ENCODE assay signal across 6 cellular contexts in the genomic region with DNA sequence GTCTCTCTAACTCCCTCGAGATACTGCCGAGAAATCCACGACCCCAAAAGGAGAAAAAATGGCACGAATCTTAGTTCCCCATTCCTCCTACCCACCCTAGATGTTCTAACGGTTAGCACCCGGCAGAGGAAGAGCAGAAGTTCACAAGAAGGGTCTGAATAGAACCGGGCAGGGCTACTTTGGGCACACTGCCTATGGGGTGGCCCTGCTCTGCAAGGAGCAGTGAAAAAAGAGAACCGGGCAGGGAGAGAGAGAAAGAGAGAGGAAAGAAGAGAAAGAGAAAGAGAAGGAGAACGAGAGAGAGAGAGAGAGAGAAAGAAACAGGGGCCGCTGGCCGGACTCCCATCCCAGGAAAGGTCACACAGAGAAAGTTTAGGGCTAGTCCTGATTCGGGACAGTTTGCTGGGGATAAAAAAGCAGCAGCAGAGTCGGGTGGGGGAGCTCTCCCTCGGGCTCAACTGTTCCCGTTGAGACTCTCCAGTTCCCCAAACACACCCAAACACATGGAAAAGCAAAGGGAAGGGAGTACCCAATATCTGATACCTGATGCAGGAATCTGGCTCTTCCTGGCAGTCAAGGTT. TPM values are rescaled to one million over a fixed set of nuclear protein-coding genes. Genes with fewer than 3 reads are reported as not detected.
DNase-seq lines count a peak whose midpoint lies in the region; ATAC-seq, FAIRE-seq and TF ChIP-seq lines count a peak whose summit lies in the region.

No MANE protein-coding gene starts in this region.

- H3K27ac ChIP-seq in A549: peak overlapping the region; percentile 84 to 94
- H3K27ac ChIP-seq in KOPT-K1 (ENCODE audit: low read depth, low read length, poor library complexity, severe bottlenecking): peak overlapping the region; percentile 86
- peak overlapping the region; percentile 88 for H3K27ac ChIP-seq in endothelial cell of umbilical vein (ENCODE audit: insufficient read depth, low read depth, low read length)
- H3K27ac ChIP-seq in skeletal muscle tissue (ENCODE audit: low read depth, low read length): peak overlapping the region; percentile 90

- H4K20me1 ChIP-seq in endothelial cell of umbilical vein (replicated peaks; ENCODE audit: control insufficient read depth, extremely low read depth, insufficient read depth, low read length): no peaks in the 10 kb centered on the region

- H3K79me2 ChIP-seq in endothelial cell of umbilical vein (ENCODE audit: control insufficient read depth, insufficient read depth, low read length): peaks cover 51% of the 10 kb centered on the region

- intact Hi-C loops in endothelial cell of umbilical vein (cut with micrococcal nuclease): no loop called here

- POLR2A ChIA-PET in A549 (lab: Yijun Ruan, JAX) (interaction anchor here (1.0 to 1.3 kb wide), 5 partner anchors 9 to 59 kb away, joined by 3 to 11 read pairs (median 4); partner anchors contain the start of genes RPL36A and TIMM8A), endothelial cell of umbilical vein (lab: Charles Lee) (no interaction called here)

- no peak for TF ChIP-seq RAD21 in A549 (conservative IDR thresholded peaks at IDR 0.05 in 1 of 2, IDR thresholded peaks at IDR 0.05 in 1 of 2)

- no peaks in the 10 kb centered on the region for H3K9me1 ChIP-seq in endothelial cell of umbilical vein (replicated peaks; ENCODE audit: control insufficient read depth, extremely low read depth, insufficient read depth, low read length)

- no peak for DNase-seq in A549 (ENCODE audit: low read depth in 1 of 2, low spot score in 1 of 2)
- no peak for DNase-seq in endothelial cell of umbilical vein (ENCODE audit: low read depth, low spot score)
- DNase-seq in NCI-H1436 treated with DMSO at 0.1 percent for 48 hours (lab: John Stamatoyannopoulos, UW): no peak
- no peak for DNase-seq in NCI-H524 (lab: John Stamatoyannopoulos, UW)

- FAIRE-seq in A549 (lab: Jason Lieb, UNC) (no peak), endothelial cell of umbilical vein (lab: Jason Lieb, UNC) (no peak)

- H3K4me3 ChIP-seq in A549 (peak overlapping the region; percentile 72), endothelial cell of umbilical vein (replicated peaks in 1 of 3; ENCODE audit: insufficient read depth in 1 of 3, low read depth in 1 of 3, low read length in 3 of 3) (peak overlapping the region; percentile 71 to 95 (median 91)), skeletal muscle tissue (ENCODE audit: low read length in 3 of 3) (peak overlapping the region; percentile 92 to 95 (median 93))

- no peaks in the 10 kb centered on the region for H3K27me3 ChIP-seq in endothelial cell of umbilical vein (ENCODE audit: control insufficient read depth in 2 of 2, insufficient read depth in 2 of 2, low read length in 2 of 2)
- H3K27me3 ChIP-seq in skeletal muscle tissue (ENCODE audit: control insufficient read depth in 3 of 3, insufficient read depth in 3 of 3, low read length in 3 of 3): no peaks in the 10 kb centered on the region

- TF ChIP-seq POLR2A in A549 (IDR thresholded peaks at IDR 0.05; ENCODE audit: low read length) (no peak), endothelial cell of umbilical vein (IDR thresholded peaks at IDR 0.05; ENCODE audit: low read depth, low read length) (no peak)

- CTCF ChIA-PET in A549 (lab: Yijun Ruan, JAX) (no interaction called here), endothelial cell of umbilical vein (lab: Charles Lee) (interaction anchor here (1.6 kb wide), 1 partner anchor 17 kb away, joined by 4 read pairs; no protein-coding TSS in a partner anchor)

- WGBS in A549 (ENCODE audit: missing lambda C conversion rate): under 1% methylated on average over 15 of the region's 15 CpGs

- H3K36me3 ChIP-seq in KOPT-K1 (ENCODE audit: insufficient read depth, low read length): peaks cover 25% of the 10 kb centered on the region
- peaks cover 0 to 2% of the 10 kb centered on the region in 2 experiments for H3K36me3 ChIP-seq in endothelial cell of umbilical vein (ENCODE audit: control insufficient read depth in 2 of 2, extremely low read depth in 1 of 2, insufficient read depth in 2 of 2, low read length in 2 of 2)
- H3K36me3 ChIP-seq in skeletal muscle tissue (ENCODE audit: control insufficient read depth in 3 of 3, insufficient read depth in 3 of 3, low read length in 3 of 3): peaks cover 0 to 4% (median 2%) of the 10 kb centered on the region in 3 donors

- dilution Hi-C loops in endothelial cell of umbilical vein (cut with MboI; ENCODE audit: extremely low pct_ligation_motif_present, low sequenced_read_pairs): no loop called here

- ATAC-seq in A549: peak; percentile 37 to 52

- peak overlapping the region; percentile 59 for H2AFZ ChIP-seq in endothelial cell of umbilical vein (ENCODE audit: low read depth, low read length)

- BruUV-seq in endothelial cell of umbilical vein (replicated peaks; lab: Mats Ljungman, UMichigan): TSS peak; percentile 74

- peak overlapping the region; percentile 80 for H3K4me2 ChIP-seq in A549
- H3K4me2 ChIP-seq in endothelial cell of umbilical vein (ENCODE audit: insufficient read depth, low read length): peak overlapping the region; percentile 68

- TF ChIP-seq CTCF in A549 (IDR thresholded peaks at IDR 0.05) (no peak), endothelial cell of umbilical vein (IDR thresholded peaks at IDR 0.05; ENCODE audit: extremely low read depth in 1 of 2, insufficient read depth in 1 of 2, low read depth in 1 of 2, low read length in 2 of 2) (no peak)

- peaks cover 17% of the 10 kb centered on the region; the same call in 2 of the 3 replicates for H3K4me1 ChIP-seq in A549
- H3K4me1 ChIP-seq in endothelial cell of umbilical vein (ENCODE audit: control insufficient read depth, extremely low read depth, insufficient read depth, low read length): peaks cover 12% of the 10 kb centered on the region
- H3K4me1 ChIP-seq in skeletal muscle tissue (ENCODE audit: control insufficient read depth in 3 of 3, insufficient read depth in 3 of 3, low read length in 3 of 3): peaks cover 12 to 18% (median 13%) of the 10 kb centered on the region in 3 donors

- H3K9me3 ChIP-seq in A549 (no peaks in the 10 kb centered on the region), KOPT-K1 (ENCODE audit: insufficient read depth, low read length, poor library complexity, severe bottlenecking) (no peaks in the 10 kb centered on the region), endothelial cell of umbilical vein (replicated peaks; ENCODE audit: control insufficient read depth, insufficient read depth, low read length) (no peaks in the 10 kb centered on the region), skeletal muscle tissue (ENCODE audit: control insufficient read depth in 3 of 3, low read length in 3 of 3) (no peaks in the 10 kb centered on the region)

- peak overlapping the region; percentile 89 for H3K9ac ChIP-seq in endothelial cell of umbilical vein (replicated peaks; ENCODE audit: extremely low read depth, insufficient read depth, low read length)
- H3K9ac ChIP-seq in skeletal muscle tissue (ENCODE audit: low read depth in 1 of 3, low read length in 3 of 3): peak overlapping the region; percentile 81 to 87 (median 84)

- no peak for TF ChIP-seq EP300 in A549 (IDR thresholded peaks at IDR 0.05)

RNA-seq across cellular contexts. Expression of gene GLA, which starts 0.5 kb away (rescaled TPM):
- polyA plus RNA-seq in A549 (2011; rRNA removed): 184 and 186 TPM in 2 replicates
- polyA plus RNA-seq in A549 (2012; cell fraction: cytosol; rRNA removed): 136 and 142 TPM in 2 replicates
- 159 and 218 TPM in 2 replicates for polyA plus RNA-seq in A549 (2012; cell fraction: nucleus; rRNA removed)
- 136 to 148 TPM (median 147 TPM) in 3 replicates for polyA plus RNA-seq in A549 (2017; fragmentation: RNase III; extraction: RNeasy Plus Mini Kit Qiagen cat#74134 plus additional on column Dnase treatment)
- polyA minus RNA-seq in A549 (2011; rRNA and poly(A)+ RNA removed): 56.8 and 63.6 TPM in 2 replicates
- total RNA-seq in endothelial cell of umbilical vein: 36.8 and 39.4 TPM in 2 replicates
- polyA plus RNA-seq in endothelial cell of umbilical vein: 30.6 and 33.0 TPM in 2 replicates
- 32.4 and 32.5 TPM in 2 replicates for polyA plus RNA-seq in endothelial cell of umbilical vein (2011; cell fraction: cytosol; rRNA removed)
- 47.4 and 62.7 TPM in 2 replicates for polyA plus RNA-seq in endothelial cell of umbilical vein (2011; cell fraction: nucleus; rRNA removed)
- 37.0 and 50.4 TPM in 2 replicates for polyA plus RNA-seq in endothelial cell of umbilical vein (2012)
- polyA minus RNA-seq in endothelial cell of umbilical vein: 18.9 and 22.1 TPM in 2 replicates
- 31.0 TPM for polyA minus RNA-seq in endothelial cell of umbilical vein (2011; cell fraction: cytosol; rRNA and poly(A)+ RNA removed)
- 10.0 and 19.7 TPM in 2 replicates for polyA minus RNA-seq in endothelial cell of umbilical vein (2011; cell fraction: nucleus; rRNA and poly(A)+ RNA removed)
- 16.2 TPM for total RNA-seq in skeletal muscle tissue

RNA-seq across cellular contexts. Expression of gene HNRNPH2, which starts 0.8 kb away (rescaled TPM):
- polyA plus RNA-seq in A549 (2011; rRNA removed): 50.1 and 55.4 TPM in 2 replicates
- 14.8 and 16.4 TPM in 2 replicates for polyA plus RNA-seq in A549 (2012; cell fraction: cytosol; rRNA removed)
- polyA plus RNA-seq in A549 (2012; cell fraction: nucleus; rRNA removed): 6.9 and 16.9 TPM in 2 replicates
- 74.9 to 88.0 TPM (median 86.5 TPM) in 3 replicates for polyA plus RNA-seq in A549 (2017; fragmentation: RNase III; extraction: RNeasy Plus Mini Kit Qiagen cat#74134 plus additional on column Dnase treatment)
- 14.5 and 16.0 TPM in 2 replicates for polyA minus RNA-seq in A549 (2011; rRNA and poly(A)+ RNA removed)
- 58.5 and 59.1 TPM in 2 replicates for total RNA-seq in endothelial cell of umbilical vein
- polyA plus RNA-seq in endothelial cell of umbilical vein: 17.0 and 29.3 TPM in 2 replicates
- polyA plus RNA-seq in endothelial cell of umbilical vein (2011; cell fraction: cytosol; rRNA removed): 31.9 and 32.5 TPM in 2 replicates
- 19.9 and 24.1 TPM in 2 replicates for polyA plus RNA-seq in endothelial cell of umbilical vein (2011; cell fraction: nucleus; rRNA removed)
- 66.6 and 86.3 TPM in 2 replicates for polyA plus RNA-seq in endothelial cell of umbilical vein (2012)
- 39.9 and 49.1 TPM in 2 replicates for polyA minus RNA-seq in endothelial cell of umbilical vein
- 18.6 TPM for polyA minus RNA-seq in endothelial cell of umbilical vein (2011; cell fraction: cytosol; rRNA and poly(A)+ RNA removed)
- polyA minus RNA-seq in endothelial cell of umbilical vein (2011; cell fraction: nucleus; rRNA and poly(A)+ RNA removed): 11.4 and 12.8 TPM in 2 replicates
- total RNA-seq in skeletal muscle tissue: 53.2 TPM

RNA-seq across cellular contexts. Expression of gene RPL36A, which starts 16.4 kb away (rescaled TPM):
- 2,853 and 3,171 TPM in 2 replicates for polyA plus RNA-seq in A549 (2011; rRNA removed)
- 1,384 and 2,343 TPM in 2 replicates for polyA plus RNA-seq in A549 (2012; cell fraction: cytosol; rRNA removed)
- 402 and 904 TPM in 2 replicates for polyA plus RNA-seq in A549 (2012; cell fraction: nucleus; rRNA removed)
- polyA plus RNA-seq in A549 (2017; fragmentation: RNase III; extraction: RNeasy Plus Mini Kit Qiagen cat#74134 plus additional on column Dnase treatment): 2,347 to 2,811 TPM (median 2,529 TPM) in 3 replicates
- polyA minus RNA-seq in A549 (2011; rRNA and poly(A)+ RNA removed): 112 and 140 TPM in 2 replicates
- total RNA-seq in endothelial cell of umbilical vein: 284 and 329 TPM in 2 replicates
- polyA plus RNA-seq in endothelial cell of umbilical vein: 901 and 1,196 TPM in 2 replicates
- 2,585 and 2,736 TPM in 2 replicates for polyA plus RNA-seq in endothelial cell of umbilical vein (2011; cell fraction: cytosol; rRNA removed)
- polyA plus RNA-seq in endothelial cell of umbilical vein (2011; cell fraction: nucleus; rRNA removed): 666 and 809 TPM in 2 replicates
- polyA plus RNA-seq in endothelial cell of umbilical vein (2012): 2,097 and 2,834 TPM in 2 replicates
- 172 and 180 TPM in 2 replicates for polyA minus RNA-seq in endothelial cell of umbilical vein
- polyA minus RNA-seq in endothelial cell of umbilical vein (2011; cell fraction: cytosol; rRNA and poly(A)+ RNA removed): 224 TPM
- 38.3 and 64.0 TPM in 2 replicates for polyA minus RNA-seq in endothelial cell of umbilical vein (2011; cell fraction: nucleus; rRNA and poly(A)+ RNA removed)
- total RNA-seq in skeletal muscle tissue: 349 TPM

RNA-seq across cellular contexts. Expression of gene BTK, which starts 21.3 kb away (rescaled TPM):
- 0.05 and 0.26 TPM in 2 replicates for polyA plus RNA-seq in A549 (2011; rRNA removed)
- polyA plus RNA-seq in A549 (2012; cell fraction: cytosol; rRNA removed): 0.01 and 0.03 TPM in 2 replicates
- 0.01 and 0.09 TPM in 2 replicates for polyA plus RNA-seq in A549 (2012; cell fraction: nucleus; rRNA removed)
- 0.05 to 0.20 TPM (median 0.18 TPM) in 3 replicates for polyA plus RNA-seq in A549 (2017; fragmentation: RNase III; extraction: RNeasy Plus Mini Kit Qiagen cat#74134 plus additional on column Dnase treatment)
- 0.15 TPM in 1 of 2 replicates, not detected in the other for polyA minus RNA-seq in A549 (2011; rRNA and poly(A)+ RNA removed)
- total RNA-seq in endothelial cell of umbilical vein: 0.13 TPM in 1 of 2 replicates, not detected in the other
- polyA plus RNA-seq in endothelial cell of umbilical vein: 0.11 and 0.21 TPM in 2 replicates
- 0.04 and 0.14 TPM in 2 replicates for polyA plus RNA-seq in endothelial cell of umbilical vein (2011; cell fraction: cytosol; rRNA removed)
- 0.24 TPM in 2 replicates for polyA plus RNA-seq in endothelial cell of umbilical vein (2011; cell fraction: nucleus; rRNA removed)
- polyA plus RNA-seq in endothelial cell of umbilical vein (2012): 0.44 and 0.91 TPM in 2 replicates
- 0.12 and 0.87 TPM in 2 replicates for polyA minus RNA-seq in endothelial cell of umbilical vein
- not detected for polyA minus RNA-seq in endothelial cell of umbilical vein (2011; cell fraction: cytosol; rRNA and poly(A)+ RNA removed)
- polyA minus RNA-seq in endothelial cell of umbilical vein (2011; cell fraction: nucleus; rRNA and poly(A)+ RNA removed): not detected in 2 replicates
- total RNA-seq in skeletal muscle tissue: 2.1 TPM

RNA-seq across cellular contexts. Expression of gene TIMM8A, which starts 58.7 kb away (rescaled TPM):
- polyA plus RNA-seq in A549 (2011; rRNA removed): 22.2 and 24.5 TPM in 2 replicates
- polyA plus RNA-seq in A549 (2012; cell fraction: cytosol; rRNA removed): 24.3 and 27.0 TPM in 2 replicates
- polyA plus RNA-seq in A549 (2012; cell fraction: nucleus; rRNA removed): 10.2 and 14.2 TPM in 2 replicates
- polyA plus RNA-seq in A549 (2017; fragmentation: RNase III; extraction: RNeasy Plus Mini Kit Qiagen cat#74134 plus additional on column Dnase treatment): 34.2 to 38.7 TPM (median 36.8 TPM) in 3 replicates
- 13.8 and 16.5 TPM in 2 replicates for polyA minus RNA-seq in A549 (2011; rRNA and poly(A)+ RNA removed)
- total RNA-seq in endothelial cell of umbilical vein: 15.2 and 17.5 TPM in 2 replicates
- 10.9 and 11.3 TPM in 2 replicates for polyA plus RNA-seq in endothelial cell of umbilical vein
- polyA plus RNA-seq in endothelial cell of umbilical vein (2011; cell fraction: cytosol; rRNA removed): 11.3 and 12.9 TPM in 2 replicates
- 4.6 and 5.2 TPM in 2 replicates for polyA plus RNA-seq in endothelial cell of umbilical vein (2011; cell fraction: nucleus; rRNA removed)
- polyA plus RNA-seq in endothelial cell of umbilical vein (2012): 14.4 and 20.5 TPM in 2 replicates
- 7.3 and 13.5 TPM in 2 replicates for polyA minus RNA-seq in endothelial cell of umbilical vein
- polyA minus RNA-seq in endothelial cell of umbilical vein (2011; cell fraction: cytosol; rRNA and poly(A)+ RNA removed): 16.9 TPM
- polyA minus RNA-seq in endothelial cell of umbilical vein (2011; cell fraction: nucleus; rRNA and poly(A)+ RNA removed): 2.9 and 3.8 TPM in 2 replicates
- 3.1 TPM for total RNA-seq in skeletal muscle tissue
